ENCODE assay signal across 23 cellular contexts in the genomic region with DNA sequence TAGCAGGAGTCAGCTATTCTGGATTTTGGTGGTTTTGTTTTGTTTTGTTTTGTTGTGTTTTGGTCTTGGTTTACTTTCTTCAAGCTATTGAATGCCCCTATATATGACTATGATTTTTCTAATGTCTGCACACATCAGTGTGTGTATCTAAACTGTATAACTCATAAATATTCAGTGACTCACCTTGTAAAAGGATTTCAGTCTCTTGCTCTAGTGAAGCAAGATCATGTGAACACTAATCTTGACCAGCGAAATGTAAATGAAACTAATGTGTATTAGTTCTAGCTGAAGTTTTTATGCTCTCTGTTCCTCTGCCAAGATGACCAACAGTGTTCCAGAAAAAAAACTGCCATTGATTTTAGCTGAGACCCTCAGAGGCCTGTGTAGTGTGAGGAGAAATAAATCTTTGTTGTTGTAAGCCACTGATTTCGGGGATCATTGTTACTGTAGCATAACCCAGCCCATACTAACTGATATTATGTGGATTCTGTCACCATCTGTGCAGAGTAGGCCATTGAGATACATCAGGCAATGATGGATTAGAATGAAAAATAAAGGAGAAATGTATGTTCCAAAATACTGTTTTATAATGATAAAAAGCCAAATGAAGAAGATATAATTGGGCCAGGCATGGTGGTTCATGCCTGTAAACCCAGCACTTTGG.
"Had no signal": no experiment of that assay in that cellular context is flagged by ENCODE, and none has a peak within 500 bp of the region (broad histone marks: within the 10 kb centered on the region; RNA-seq: fewer than 3 reads in every experiment).

No MANE protein-coding gene starts in this region.

- H3K9me3 Mint-ChIP-seq: activated CD4-positive, alpha-beta T cell treated with anti-CD3 and anti-CD28 coated beads, Interleukin-2, amount 10 ng/mL, durations not matched to agents 24 days and 14 days; activated naive CD8-positive, alpha-beta T cell treated with anti-CD3 and anti-CD28 coated beads, Interleukin-2, amount 50 U/mL, for 24 hours; activated T-helper 1 cell treated with anti-CD3 and anti-CD28 coated beads, Interleukin-12 subunit alpha, Interleukin-12 subunit beta, Interleukin-2, Interleukin-4 antibody, amounts not matched to agents 30 ng/mL and 10 ng/mL and 1 ng/mL, durations not matched to agents 14 hours and 24 hours and 36 hours had no signal

- H3K4me3 ChIP-seq: PC-9 had no signal

- H3K4me1 Mint-ChIP-seq: activated CD4-positive, alpha-beta T cell treated with anti-CD3 and anti-CD28 coated beads, Interleukin-2, amount 10 ng/mL, durations not matched to agents 24 days and 14 days; activated naive CD8-positive, alpha-beta T cell treated with anti-CD3 and anti-CD28 coated beads, Interleukin-2, amount 50 U/mL, for 24 hours had no signal

- H3K27ac ChIP-seq: PC-9 had no signal

- H3K4me2 ChIP-seq: PC-9 had no signal

- H3K27me3 Mint-ChIP-seq: activated CD4-positive, alpha-beta T cell treated with anti-CD3 and anti-CD28 coated beads, Interleukin-2, amount 10 ng/mL, durations not matched to agents 24 days and 14 days; activated CD8-positive, alpha-beta memory T cell treated with anti-CD3 and anti-CD28 coated beads, Interleukin-2, amount 10 ng/mL, durations not matched to agents 7 days and 5 days; activated naive CD8-positive, alpha-beta T cell treated with anti-CD3 and anti-CD28 coated beads, Interleukin-2, amount 50 U/mL, for 24 hours; activated T-cell treated with anti-CD3 and anti-CD28 coated beads, Interleukin-2, amount 50 U/mL, for 24 hours; T-helper 17 cell had no signal

- DNase-seq: activated CD4-positive, alpha-beta T cell treated with anti-CD3 and anti-CD28 coated beads for 1 hour; activated CD4-positive, alpha-beta T cell treated with anti-CD3 and anti-CD28 coated beads, Interleukin-2, amount 10 ng/mL, durations not matched to agents 24 days and 14 days; activated CD4-positive, alpha-beta T cell treated with anti-CD3 and anti-CD28 coated beads, Interleukin-2, amount 50 U/mL, for 48 hours; activated CD8-positive, alpha-beta memory T cell treated with anti-CD3 and anti-CD28 coated beads, Interleukin-2, amount 10 ng/mL, durations not matched to agents 7 days and 5 days; activated effector memory CD4-positive, alpha-beta T cell treated with Interleukin-2 at 50 U/mL for 16 hours; activated naive CD4-positive, alpha-beta T cell treated with Interleukin-2 at 50 U/mL for 16 hours; activated naive CD8-positive, alpha-beta T cell treated with anti-CD3 and anti-CD28 coated beads, Interleukin-2, amount 50 U/mL, for 24 hours; activated T-cell treated with anti-CD3 and anti-CD28 coated beads, Interleukin-2, amount 50 U/mL, for 24 hours; amygdala; cerebellar nuclear complex; NCI-H1105 treated with DMSO at 0.1 percent for 48 hours; NCI-H1436 treated with DMSO at 0.1 percent for 48 hours; NCI-H187; NCI-H2081; NCI-H510A treated with DMSO at 0.1 percent for 48 hours; NCI-H69; PC-9; SIG-M5; T-helper 17 cell; T-helper 9 cell had no signal

- H3K27ac Mint-ChIP-seq: activated CD4-positive, alpha-beta T cell treated with anti-CD3 and anti-CD28 coated beads, Interleukin-2, amount 10 ng/mL, durations not matched to agents 24 days and 14 days; activated CD8-positive, alpha-beta memory T cell treated with anti-CD3 and anti-CD28 coated beads, Interleukin-2, amount 10 ng/mL, durations not matched to agents 7 days and 5 days; activated naive CD4-positive, alpha-beta T cell treated with anti-CD3 and anti-CD28 coated beads, Interleukin-2, amount 50 U/mL, for 72 hours; activated naive CD8-positive, alpha-beta T cell treated with anti-CD3 and anti-CD28 coated beads, Interleukin-2, amount 50 U/mL, for 24 hours; activated T-cell treated with anti-CD3 and anti-CD28 coated beads, Interleukin-2, amount 50 U/mL, for 24 hours; activated T-helper 1 cell treated with anti-CD3 and anti-CD28 coated beads, Interleukin-12 subunit alpha, Interleukin-12 subunit beta, Interleukin-2, Interleukin-4 antibody, amounts not matched to agents 30 ng/mL and 10 ng/mL and 1 ng/mL, durations not matched to agents 14 hours and 24 hours and 36 hours; T-helper 17 cell; WTC11 had no signal

- H3K36me3 Mint-ChIP-seq: activated naive CD4-positive, alpha-beta T cell treated with anti-CD3 and anti-CD28 coated beads, Interleukin-2, amount 50 U/mL, for 72 hours had no signal

- ATAC-seq: activated CD8-positive, alpha-beta memory T cell treated with anti-CD3 and anti-CD28 coated beads, Interleukin-2, amount 10 ng/mL, durations not matched to agents 7 days and 5 days; activated naive CD4-positive, alpha-beta T cell treated with anti-CD3 and anti-CD28 coated beads, Interleukin-2, amount 50 U/mL, for 72 hours; activated naive CD8-positive, alpha-beta T cell treated with anti-CD3 and anti-CD28 coated beads, Interleukin-2, amount 50 U/mL, for 24 hours; T-helper 17 cell; WTC11 had no signal

- H2AFZ ChIP-seq: PC-9 had no signal

- H3K4me3 Mint-ChIP-seq: activated CD4-positive, alpha-beta T cell treated with anti-CD3 and anti-CD28 coated beads, Interleukin-2, amount 10 ng/mL, durations not matched to agents 24 days and 14 days; activated CD8-positive, alpha-beta memory T cell treated with anti-CD3 and anti-CD28 coated beads, Interleukin-2, amount 10 ng/mL, durations not matched to agents 7 days and 5 days; activated naive CD8-positive, alpha-beta T cell treated with anti-CD3 and anti-CD28 coated beads, Interleukin-2, amount 50 U/mL, for 24 hours; activated T-cell treated with anti-CD3 and anti-CD28 coated beads, Interleukin-2, amount 50 U/mL, for 24 hours; activated T-helper 1 cell treated with anti-CD3 and anti-CD28 coated beads, Interleukin-12 subunit alpha, Interleukin-12 subunit beta, Interleukin-2, Interleukin-4 antibody, amounts not matched to agents 30 ng/mL and 10 ng/mL and 1 ng/mL, durations not matched to agents 14 hours and 24 hours and 36 hours; T-helper 17 cell; WTC11 had no signal
